In genomic region chr3:109994853-109995252, GRCh38 we compare ENCODE assay signal across 17 cellular contexts.
A peak's percentile ranks its signal among the peaks of the same experiment; 100 is the strongest.
DNase-seq lines count a peak whose midpoint lies in the region; ATAC-seq, FAIRE-seq and TF ChIP-seq lines count a peak whose summit lies in the region.
"Had no signal": no experiment of that assay in that cellular context is flagged by ENCODE, and none has a peak within 500 bp of the region (broad histone marks: within the 10 kb centered on the region; RNA-seq: fewer than 3 reads in every experiment).

No MANE protein-coding gene starts in this region.

- ATAC-seq in effector memory CD8-positive, alpha-beta T cell (replicated peaks): no peak
- ATAC-seq in omental fat pad (ENCODE audit: low FRiP score): no peak
- ATAC-seq: HepG2 had no signal

- DNase-seq in activated effector memory CD4-positive, alpha-beta T cell treated with anti-CD3 and anti-CD28 coated beads, Interleukin-2, amount 50 U/mL, for 16 hours: peak; percentile 57
- DNase-seq in activated effector memory CD4-positive, alpha-beta T cell treated with Interleukin-2 at 50 U/mL for 16 hours: no peak
- DNase-seq in NCI-H524 (lab: John Stamatoyannopoulos, UW) (peak; percentile 8 to 50), endodermal cell (peak; percentile 28), urothelium cell line (ENCODE audit: low spot score) (peak; percentile 10), transverse colon (no peak), omental fat pad (ENCODE audit: low spot score) (no peak)
- no peak for DNase-seq in effector memory CD8-positive, alpha-beta T cell
- DNase-seq: ACHN; CD4-positive, CD25-positive, alpha-beta regulatory T cell; DND-41; GF-D8; HCEC 1CT had no signal

- H3K36me3 ChIP-seq in endodermal cell (ENCODE audit: control insufficient read depth, insufficient read depth, low read length) (no peaks in the 10 kb centered on the region), transverse colon (no peaks in the 10 kb centered on the region)
- H3K36me3 ChIP-seq: BLaER1 treated with 17β-estradiol and CSF1 and Interleukin-3, amounts not matched to agents 10 nM and 100 nM had no signal

- H3K4me1 Mint-ChIP-seq in endodermal cell: no peaks in the 10 kb centered on the region
- H3K4me1 Mint-ChIP-seq in effector memory CD8-positive, alpha-beta T cell (ENCODE audit: low read depth in 2 of 2): no peaks in the 10 kb centered on the region

- no peaks in the 10 kb centered on the region for H3K9me3 Mint-ChIP-seq in endodermal cell
- no peaks in the 10 kb centered on the region for H3K9me3 Mint-ChIP-seq in effector memory CD8-positive, alpha-beta T cell

- no peaks in the 10 kb centered on the region for H3K36me3 Mint-ChIP-seq in endodermal cell (ENCODE audit: low read depth)
- no peaks in the 10 kb centered on the region for H3K36me3 Mint-ChIP-seq in effector memory CD8-positive, alpha-beta T cell (ENCODE audit: insufficient read depth)
- H3K36me3 Mint-ChIP-seq: CD4-positive, CD25-positive, alpha-beta regulatory T cell had no signal

- H3K9me3 ChIP-seq in endodermal cell (ENCODE audit: control insufficient read depth, low read length) (no peaks in the 10 kb centered on the region), transverse colon (no peaks in the 10 kb centered on the region)
- H3K9me3 ChIP-seq: BLaER1 treated with 17β-estradiol and CSF1 and Interleukin-3, amounts not matched to agents 10 nM and 100 nM had no signal

- H3K27ac ChIP-seq in endodermal cell (ENCODE audit: low read depth, low read length): no peak overlapping the region
- H3K27ac ChIP-seq in transverse colon: no peak overlapping the region
- H3K27ac ChIP-seq: BLaER1 treated with 17β-estradiol and CSF1 and Interleukin-3, amounts not matched to agents 10 nM and 100 nM had no signal

- H3K4me1 ChIP-seq in endodermal cell (ENCODE audit: control insufficient read depth, insufficient read depth, low read length) (no peaks in the 10 kb centered on the region), transverse colon (no peaks in the 10 kb centered on the region)
- H3K4me1 ChIP-seq: BLaER1 treated with 17β-estradiol and CSF1 and Interleukin-3, amounts not matched to agents 10 nM and 100 nM had no signal

- H3K4me3 Mint-ChIP-seq in endodermal cell: no peak overlapping the region
- no peak overlapping the region for H3K4me3 Mint-ChIP-seq in effector memory CD8-positive, alpha-beta T cell
- H3K4me3 Mint-ChIP-seq: CD4-positive, CD25-positive, alpha-beta regulatory T cell had no signal

- TF ChIP-seq CTCF in endodermal cell (conservative IDR thresholded peaks at IDR 0.05): no peak
- no peak for TF ChIP-seq CTCF in transverse colon (IDR thresholded peaks at IDR 0.05)
- TF ChIP-seq CTCF in omental fat pad (IDR thresholded peaks at IDR 0.05): no peak

- H3K27ac Mint-ChIP-seq in endodermal cell: no peak overlapping the region
- H3K27ac Mint-ChIP-seq in effector memory CD8-positive, alpha-beta T cell: no peak overlapping the region

- H3K9ac ChIP-seq in endodermal cell (ENCODE audit: extremely low read depth, low read length, poor library complexity, severe bottlenecking): no peak overlapping the region
- H3K9ac ChIP-seq: BLaER1 treated with 17β-estradiol and CSF1 and Interleukin-3, amounts not matched to agents 10 nM and 100 nM had no signal

- in situ Hi-C loops in transverse colon (cut with MboI; ENCODE audit: low pct_ligation_motif_present in 1 of 4, low pct_unique_long_range_greater_than_20kb in 1 of 4, low sequenced_read_pairs in 3 of 4): no loop called here

- intact Hi-C loops in transverse colon (cut with DNase I; ENCODE audit: low total_unique reads): no loop called here

- no peaks in the 10 kb centered on the region for H3K27me3 Mint-ChIP-seq in endodermal cell (ENCODE audit: insufficient read depth)
- H3K27me3 Mint-ChIP-seq in effector memory CD8-positive, alpha-beta T cell: no peaks in the 10 kb centered on the region

- no peak for TF ChIP-seq EP300 in transverse colon (IDR thresholded peaks at IDR 0.05; ENCODE audit: low read depth)

- FAIRE-seq in urothelium cell line (lab: Jason Lieb, UNC): no peak
- FAIRE-seq: GM19239, HepG2, HTR-8/SVneo had no signal

- no peak overlapping the region for H3K4me3 ChIP-seq in endodermal cell (ENCODE audit: low read length)
- no peak overlapping the region for H3K4me3 ChIP-seq in transverse colon
- H3K4me3 ChIP-seq: BLaER1 treated with 17β-estradiol and CSF1 and Interleukin-3, amounts not matched to agents 10 nM and 100 nM had no signal

- no peak for TF ChIP-seq POLR2A in transverse colon (IDR thresholded peaks at IDR 0.05)

- WGBS in endodermal cell (ENCODE audit: insufficient coverage in 1 of 2, insufficient read length in 1 of 2), 2 experiments: 94 to 98% methylated on average over 7 to 9 of the region's 9 CpGs
- 22 to 66% methylated on average over 1 to 9 of the region's 9 CpGs for WGBS in transverse colon (ENCODE audit: low coverage in 1 of 2), 2 donors

- H3K27me3 ChIP-seq in endodermal cell (ENCODE audit: control insufficient read depth, insufficient read depth, low read length, poor library complexity, severe bottlenecking) (no peaks in the 10 kb centered on the region), transverse colon (no peaks in the 10 kb centered on the region)
- H3K27me3 ChIP-seq: BLaER1 treated with 17β-estradiol and CSF1 and Interleukin-3, amounts not matched to agents 10 nM and 100 nM had no signal

Comparison
In these comparisons a context has a peak if more than half of its experiments do, and no peak if none do; other contexts are left out.
1. DNase-seq: peak in activated effector memory CD4-positive, alpha-beta T cell treated with anti-CD3 and anti-CD28 coated beads, Interleukin-2, amount 50 U/mL, for 16 hours (single experiment), NCI-H524 (2 of 2), endodermal cell (single experiment) and urothelium cell line (single experiment); none in activated effector memory CD4-positive, alpha-beta T cell treated with Interleukin-2 at 50 U/mL for 16 hours (single experiment), transverse colon (single experiment), effector memory CD8-positive, alpha-beta T cell (0 of 3) and omental fat pad (single experiment).